ENCODE assay signal across 26 cellular contexts in the genomic region with DNA sequence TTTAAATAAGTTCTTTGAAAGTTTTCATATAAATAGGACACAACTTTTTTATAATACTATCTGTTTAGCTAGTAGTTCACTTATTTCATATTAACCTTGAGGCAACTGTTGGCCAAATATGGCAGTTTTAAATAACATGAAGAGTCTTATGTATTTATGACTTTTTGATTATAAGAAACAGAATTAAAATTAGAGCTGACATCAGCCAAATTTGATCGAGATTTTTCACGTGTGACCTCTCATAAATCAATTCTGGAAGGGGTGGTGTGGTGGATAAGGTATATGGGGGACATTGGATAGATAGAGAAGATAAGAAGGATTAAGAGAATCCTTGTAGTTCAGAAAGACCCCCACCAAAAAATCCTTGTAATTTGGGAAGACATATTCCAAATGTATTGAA.
"Had no signal": no experiment of that assay in that cellular context is flagged by ENCODE, and none has a peak within 500 bp of the region (broad histone marks: within the 10 kb centered on the region; RNA-seq: fewer than 3 reads in every experiment).

No MANE protein-coding gene starts in this region.

- H3K27me3 ChIP-seq: stomach, suprapubic skin, testis, thyroid gland, tibial artery, tibial nerve, transverse colon, upper lobe of left lung, upper lobe of right lung, uterus, vagina had no signal

- H3K4me1 ChIP-seq: suprapubic skin, testis, thyroid gland, tibial artery, tibial nerve, transverse colon, upper lobe of left lung, upper lobe of right lung, uterus, vagina had no signal

- ATAC-seq: stimulated activated effector memory CD8-positive, alpha-beta T cell treated with anti-CD3 and anti-CD28 coated beads, Interleukin-12 subunit alpha, Interleukin-12 subunit beta, amount 100 ng/mL, for 72 hours; stimulated activated memory B cell treated with anti-CD40 and anti-IgM and Interleukin-4, amounts not matched to agents 10 μg/mL and 1 μg/mL and 100 μg/mL, for 72 hours; stimulated activated naive B cell treated with anti-CD40 and anti-IgM and Interleukin-4, amounts not matched to agents 10 μg/mL and 1 μg/mL and 100 μg/mL, for 72 hours; stimulated activated naive CD8-positive, alpha-beta T cell treated with anti-CD3 and anti-CD28 coated beads, Interleukin-15, amount 100 ng/mL, for 72 hours; stimulated activated naive CD8-positive, alpha-beta T cell treated with anti-CD3 and anti-CD28 coated beads, Interleukin-15, Interleukin-2, amounts not matched to agents 100 U/mL and 50 U/mL, for 24 hours; upper lobe of right lung had no signal

- H3K4me3 ChIP-seq: stomach, suprapubic skin, testis, thoracic aorta, thyroid gland, tibial artery, tibial nerve, transverse colon, upper lobe of left lung, upper lobe of right lung, uterus, vagina had no signal

- DNase-seq: stimulated activated CD4-positive, alpha-beta T cell treated with anti-CD3 and anti-CD28 coated beads, Interleukin-2, amount 100 ng/mL, for 48 hours; stimulated activated CD4-positive, alpha-beta T cell treated with anti-CD3 and anti-CD28 coated beads, Interleukin-4, amount 100 ng/mL, for 1 hour; stimulated activated CD4-positive, alpha-beta T cell treated with anti-CD3 and anti-CD28 coated beads, Interleukin-4, amount 100 ng/mL, for 24 hours; stimulated activated CD4-positive, alpha-beta T cell treated with anti-CD3 and anti-CD28 coated beads, Interleukin-4, amount 100 ng/mL, for 4 hours; stimulated activated CD8-positive, alpha-beta memory T cell treated with anti-CD3 and anti-CD28 coated beads, Interleukin-4, amount 100 ng/mL, for 48 hours; stimulated activated naive B cell treated with anti-CD40 and anti-IgM and Interleukin-4, amounts not matched to agents 10 μg/mL and 1 μg/mL and 100 μg/mL, for 72 hours; stimulated activated naive CD4-positive, alpha-beta T cell; stimulated activated naive CD4-positive, alpha-beta T cell treated with Interleukin-2 at 50 U/mL for 16 hours; stimulated activated naive CD8-positive, alpha-beta T cell treated with anti-CD3 and anti-CD28 coated beads, Interleukin-15, amount 100 ng/mL, for 72 hours; stimulated activated naive CD8-positive, alpha-beta T cell treated with anti-CD3 and anti-CD28 coated beads, Interleukin-15, Interleukin-2, amounts not matched to agents 100 U/mL and 50 U/mL, for 24 hours; stomach; substantia nigra; testis; thyroid gland; tibial artery; transverse colon; trophoblast cell; upper lobe of left lung; upper lobe of right lung; uterus had no signal

- H3K27ac ChIP-seq: stomach, suprapubic skin, testis, thoracic aorta, thyroid gland, tibial artery, tibial nerve, transverse colon, upper lobe of left lung, upper lobe of right lung, uterus, vagina had no signal

- H3K36me3 ChIP-seq: stomach, suprapubic skin, thoracic aorta, thyroid gland, tibial artery, transverse colon, upper lobe of left lung, upper lobe of right lung, uterus, vagina had no signal

- H3K9me3 ChIP-seq: stomach, suprapubic skin, testis, thoracic aorta, thyroid gland, tibial artery, tibial nerve, transverse colon, upper lobe of left lung, upper lobe of right lung, uterus, vagina had no signal
